In genomic region chr10:59678884-59679301, GRCh38 we compare ENCODE assay signal across 10 cellular contexts. TPM values are rescaled to one million over a fixed set of nuclear protein-coding genes. Genes with fewer than 3 reads are reported as not detected.
DNase-seq lines count a peak whose midpoint lies in the region; FAIRE-seq and TF ChIP-seq lines count a peak whose summit lies in the region.
"Had no signal": no experiment of that assay in that cellular context is flagged by ENCODE, and none has a peak within 500 bp of the region (broad histone marks: within the 10 kb centered on the region; RNA-seq: fewer than 3 reads in every experiment).

No MANE protein-coding gene starts in this region.

- in situ Hi-C loops in GM23248 (cut with MboI) = no loop called here

- H3K27me3 ChIP-seq in GM23248 (replicated peaks; ENCODE audit: insufficient read depth) = no peaks in the 10 kb centered on the region; the same call in 1 of the 2 replicates
- no peaks in the 10 kb centered on the region for H3K27me3 ChIP-seq in prostate gland (replicated peaks; ENCODE audit: insufficient read depth)
- H3K27me3 ChIP-seq in effector memory CD4-positive, alpha-beta T cell (replicated peaks; ENCODE audit: control insufficient read depth, insufficient read depth, low read length, poor library complexity, severe bottlenecking) = no peaks in the 10 kb centered on the region

- no peaks in the 10 kb centered on the region for H3K4me1 ChIP-seq in GM23248 (ENCODE audit: insufficient read depth)
- no peaks in the 10 kb centered on the region for H3K4me1 ChIP-seq in prostate gland (replicated peaks)
- H3K4me1 ChIP-seq in effector memory CD4-positive, alpha-beta T cell (ENCODE audit: control insufficient read depth, insufficient read depth, low read length, poor library complexity, severe bottlenecking) = no peaks in the 10 kb centered on the region

- H3K9me2 ChIP-seq in GM23248 (ENCODE audit: insufficient read depth) = no peaks in the 10 kb centered on the region

- no peaks in the 10 kb centered on the region for H3K9me3 ChIP-seq in GM23248 (ENCODE audit: low read depth)
- no peaks in the 10 kb centered on the region for H3K9me3 ChIP-seq in prostate gland
- no peaks in the 10 kb centered on the region for H3K9me3 ChIP-seq in effector memory CD4-positive, alpha-beta T cell (ENCODE audit: control insufficient read depth, low read length)

- intact Hi-C loops in prostate gland (cut with DNase I) = no loop called here

- H3K4me3 ChIP-seq in GM23248 (no peak overlapping the region), prostate gland (no peak overlapping the region)
- H3K4me3 ChIP-seq in effector memory CD4-positive, alpha-beta T cell (ENCODE audit: insufficient read depth, low read depth, low read length, poor library complexity, severe bottlenecking) = no peak overlapping the region

- WGBS in GM23248 (ENCODE audit: low coverage in 1 of 2, low lambda C conversion rate in 2 of 2, missing lambda C conversion rate in 2 of 2), 2 experiments = 11% methylated on average over 4 of the region's 4 CpGs
- 51% methylated on average over 4 of the region's 4 CpGs for WGBS in prostate gland

- no peak overlapping the region for H2AFZ ChIP-seq in GM23248

- TF ChIP-seq CTCF in prostate gland (IDR thresholded peaks at IDR 0.05) = no peak

- no peaks in the 10 kb centered on the region for H4K20me1 ChIP-seq in GM23248 (ENCODE audit: insufficient read depth)

- no peaks in the 10 kb centered on the region for H3K79me2 ChIP-seq in GM23248 (ENCODE audit: insufficient read depth)

- no peak for DNase-seq in GM18507 (ENCODE audit: extremely low spot score, insufficient read length, low read depth)
- peak; percentile 40 for DNase-seq in GM23248
- peak; percentile 68 for DNase-seq in LoVo (ENCODE audit: low spot score)
- DNase-seq in islet precursor cell = peak; percentile 52
- no peak for DNase-seq in NCI-H748 treated with DMSO at 0.1 percent for 48 hours (lab: John Stamatoyannopoulos, UW)
- DNase-seq in UCSD-AML1 (lab: John Stamatoyannopoulos, UW; ENCODE audit: unreplicated experiment) = no peak
- DNase-seq in prostate gland (ENCODE audit: low spot score) = no peak
- DNase-seq in effector memory CD4-positive, alpha-beta T cell = no peak
- DNase-seq: effector CD8-positive, alpha-beta T cell; stimulated activated CD8-positive, alpha-beta memory T cell treated with anti-CD3 and anti-CD28 coated beads, Interleukin-4, amount 100 ng/mL, for 48 hours had no signal

- no peak overlapping the region for H3K4me2 ChIP-seq in GM23248 (ENCODE audit: unreplicated experiment)

- H3F3A ChIP-seq in GM23248 (ENCODE audit: insufficient read depth) = no peaks in the 10 kb centered on the region

- H3K27ac ChIP-seq in GM23248 (no peak overlapping the region), prostate gland (no peak overlapping the region)
- H3K27ac ChIP-seq in effector memory CD4-positive, alpha-beta T cell (ENCODE audit: insufficient read depth, low read length, poor library complexity, severe bottlenecking) = no peak overlapping the region

- no peak overlapping the region for H3K9ac ChIP-seq in GM23248

- H3K36me3 ChIP-seq in GM23248 (ENCODE audit: low read depth) (no peaks in the 10 kb centered on the region), prostate gland (no peaks in the 10 kb centered on the region)
- H3K36me3 ChIP-seq in effector memory CD4-positive, alpha-beta T cell (ENCODE audit: control insufficient read depth, insufficient read depth, low read length) = no peaks in the 10 kb centered on the region

- no peak for TF ChIP-seq POLR2A in prostate gland (IDR thresholded peaks at IDR 0.05)

- FAIRE-seq in GM18507 (lab: Jason Lieb, UNC) = peak; percentile 35

RNA-seq across cellular contexts. Expression of gene SLC16A9, which starts 30.8 kb away (rescaled TPM):
- total RNA-seq in GM23248 (2014; rRNA removed; shearing (Covaris generic)) = not detected in 2 replicates
- not detected in 2 replicates for polyA plus RNA-seq in GM23248 (2016; fragmentation: Nextera tagmentation; extraction: Ambion mirVana)
- total RNA-seq in prostate gland = 10 to 100 TPM in 1 of 2 donors, 1 to 10 TPM in 1; 9.8 to 15.7 TPM

Comparison
In these comparisons a context has a peak if more than half of its experiments do, and no peak if none do; other contexts are left out.
1. DNase-seq: peak in GM23248 (single experiment), LoVo (single experiment) and islet precursor cell (single experiment); none in GM18507 (single experiment), NCI-H748 treated with DMSO at 0.1 percent for 48 hours (single experiment), UCSD-AML1 (single experiment), prostate gland (single experiment) and effector memory CD4-positive, alpha-beta T cell (0 of 3).
2. RNA of gene SLC16A9, which starts 30.8 kb away (total RNA-seq): 9.8 to 15.7 TPM in prostate gland; not detected in GM23248; every median in the first group is over 10 times any median in the second.